ENCODE assay signal across 15 cellular contexts in genomic region chr10:99337261-99337905, GRCh38. TPM values are rescaled to one million over a fixed set of nuclear protein-coding genes. Genes with fewer than 3 reads are reported as not detected.
DNase-seq lines count a peak whose midpoint lies in the region; TF ChIP-seq lines count a peak whose summit lies in the region.
"Had no signal": no experiment of that assay in that cellular context is flagged by ENCODE, and none has a peak within 500 bp of the region (broad histone marks: within the 10 kb centered on the region; RNA-seq: fewer than 3 reads in every experiment).

No MANE protein-coding gene starts in this region.

- H3K4me3 ChIP-seq in dorsolateral prefrontal cortex (peak overlapping the region in 40 of 59 donors; percentile 1 to 51 (median 21)), ovary (no peak overlapping the region)
- H3K4me3 ChIP-seq in CD8-positive, alpha-beta memory T cell (ENCODE audit: low read length), result no peak overlapping the region
- H3K4me3 ChIP-seq: SK-N-MC had no signal

- POLR2A ChIA-PET in CD8-positive, alpha-beta memory T cell (lab: Charles Lee), result no interaction called here

- H3K9me3 ChIP-seq in ovary, result no peaks in the 10 kb centered on the region
- no peaks in the 10 kb centered on the region for H3K9me3 ChIP-seq in CD8-positive, alpha-beta memory T cell (ENCODE audit: low read length)

- H3K27me3 Mint-ChIP-seq in neural crest cell (ENCODE audit: low read depth), result peaks cover 20% of the 10 kb centered on the region
- H3K27me3 Mint-ChIP-seq in CD8-positive, alpha-beta memory T cell, result peaks cover 8 to 36% of the 10 kb centered on the region in 2 donors

- no peak for TF ChIP-seq EP300 in ovary (IDR thresholded peaks at IDR 0.05)

- no peaks in the 10 kb centered on the region for H3K36me3 ChIP-seq in ovary
- H3K36me3 ChIP-seq in CD8-positive, alpha-beta memory T cell (ENCODE audit: insufficient read depth, low read length), result no peaks in the 10 kb centered on the region

- peak overlapping the region; percentile 9 for H3K4me3 Mint-ChIP-seq in neural crest cell
- no peak overlapping the region for H3K4me3 Mint-ChIP-seq in CD8-positive, alpha-beta memory T cell
- H3K4me3 Mint-ChIP-seq: CD4-positive, alpha-beta memory T cell had no signal

- no peaks in the 10 kb centered on the region for H3K36me3 Mint-ChIP-seq in neural crest cell (ENCODE audit: low read depth)
- no peaks in the 10 kb centered on the region for H3K36me3 Mint-ChIP-seq in CD8-positive, alpha-beta memory T cell
- H3K36me3 Mint-ChIP-seq: CD4-positive, alpha-beta memory T cell had no signal

- WGBS in ovary, 3 donors, result 51 to 57% (median 53%) methylated on average over 4 of the region's 4 CpGs

- no peak for TF ChIP-seq POLR2A in ovary (IDR thresholded peaks at IDR 0.05)

- DNase-seq in NCI-H345 (lab: John Stamatoyannopoulos, UW) (peak; percentile 7), NCI-H345 treated with DMSO at 0.1 percent for 48 hours (lab: John Stamatoyannopoulos, UW; ENCODE audit: unreplicated experiment) (no peak), HT-29 (ENCODE audit: low spot score) (peak; percentile 33), dorsolateral prefrontal cortex (peak in 1 of 10 donors; percentile 37), neural crest cell (ENCODE audit: low read depth, low spot score) (no peak), UCSD-AML1 (lab: John Stamatoyannopoulos, UW; ENCODE audit: unreplicated experiment) (no peak), ovary (no peak)
- no peak for DNase-seq in CD8-positive, alpha-beta memory T cell
- DNase-seq: activated CD8-positive, alpha-beta memory T cell treated with anti-CD3 and anti-CD28 coated beads for 24 hours; CD4-positive, alpha-beta memory T cell had no signal

- H3K4me1 ChIP-seq in ovary (ENCODE audit: insufficient read depth), result peaks cover 1% of the 10 kb centered on the region
- H3K4me1 ChIP-seq in CD8-positive, alpha-beta memory T cell (ENCODE audit: insufficient read depth, low read length), result no peaks in the 10 kb centered on the region

- H3K27me3 ChIP-seq in dorsolateral prefrontal cortex (peaks cover 0 to 7% (median 0%) of the 10 kb centered on the region in 45 donors), ovary (no peaks in the 10 kb centered on the region)
- H3K27me3 ChIP-seq in CD8-positive, alpha-beta memory T cell (ENCODE audit: insufficient read depth, low read length, poor library complexity, severe bottlenecking), result no peaks in the 10 kb centered on the region

- H3K27ac ChIP-seq in dorsolateral prefrontal cortex (peak overlapping the region in 9 of 59 donors; percentile 3 to 67 (median 27)), ovary (no peak overlapping the region)
- no peak overlapping the region for H3K27ac ChIP-seq in CD8-positive, alpha-beta memory T cell (ENCODE audit: low read depth, low read length)
- H3K27ac ChIP-seq: SK-N-MC had no signal

- intact Hi-C loops in dorsolateral prefrontal cortex (cut with DNase I) (no loop called here), ovary (cut with DNase I) (no loop called here)

- CTCF ChIA-PET in CD8-positive, alpha-beta memory T cell (lab: Charles Lee), result no interaction called here

- TF ChIP-seq CTCF in dorsolateral prefrontal cortex (IDR thresholded peaks at IDR 0.05 in 54 of 56, conservative IDR thresholded peaks at IDR 0.05 in 2 of 56; ENCODE audit: low read depth in 1 of 56, partially characterized antibody in 56 of 56) (no peak), neural crest cell (conservative IDR thresholded peaks at IDR 0.05) (no peak), ovary (IDR thresholded peaks at IDR 0.05) (no peak)

- peaks cover 12% of the 10 kb centered on the region for H3K4me1 Mint-ChIP-seq in neural crest cell
- H3K4me1 Mint-ChIP-seq in CD8-positive, alpha-beta memory T cell, result no peaks in the 10 kb centered on the region

- no peaks in the 10 kb centered on the region for H3K9me3 Mint-ChIP-seq in neural crest cell
- no peaks in the 10 kb centered on the region for H3K9me3 Mint-ChIP-seq in CD8-positive, alpha-beta memory T cell
- H3K9me3 Mint-ChIP-seq: activated T-helper 2 cell treated with anti-CD3 and anti-CD28 coated beads, Interferon-gamma antibody, Interleukin-2, Interleukin-4, amounts not matched to agents 10 μg/mL and 5 μg/mL and 100 μg/mL, durations not matched to agents 14 hours and 24 hours and 36 hours had no signal

- no peak overlapping the region for H3K27ac Mint-ChIP-seq in neural crest cell (ENCODE audit: unreplicated experiment)
- no peak overlapping the region for H3K27ac Mint-ChIP-seq in CD8-positive, alpha-beta memory T cell
- H3K27ac Mint-ChIP-seq: activated T-helper 2 cell treated with anti-CD3 and anti-CD28 coated beads, Interferon-gamma antibody, Interleukin-2, Interleukin-4, amounts not matched to agents 10 μg/mL and 5 μg/mL and 100 μg/mL, durations not matched to agents 14 hours and 24 hours and 36 hours; CD4-positive, alpha-beta memory T cell had no signal

RNA-seq across cellular contexts. Expression of gene CNNM1, which starts 8.2 kb away (rescaled TPM):
- not detected in 2 replicates for total RNA-seq in HT-29 (2014; rRNA removed; shearing (Covaris generic))
- total RNA-seq in dorsolateral prefrontal cortex, result 10 to 100 TPM; 11.7 to 66.4 (median 38.9) TPM
- 1.6 and 2.0 TPM in 2 replicates for total RNA-seq in neural crest cell
- total RNA-seq in ovary, result 1 to 10 TPM; 1.0 to 3.9 (median 2.4) TPM
- polyA plus RNA-seq in ovary, result 1 to 10 TPM; 1.2 to 3.2 TPM
- under 1 TPM; 0.11 to 0.16 TPM for total RNA-seq in CD8-positive, alpha-beta memory T cell
- polyA plus RNA-seq in CD8-positive, alpha-beta memory T cell, result not detected
- total RNA-seq: A172, glomerular endothelial cell, HT1080 had no signal

Comparison
In these comparisons a context has a peak if more than half of its experiments do, and no peak if none do; other contexts are left out.
1. DNase-seq: peak in NCI-H345 (single experiment) and HT-29 (single experiment); none in NCI-H345 treated with DMSO at 0.1 percent for 48 hours (single experiment), neural crest cell (single experiment), UCSD-AML1 (single experiment), ovary (0 of 5) and CD8-positive, alpha-beta memory T cell (0 of 5).
2. H3K4me3 ChIP-seq: peak in dorsolateral prefrontal cortex (40 of 59); none in ovary (single experiment) and CD8-positive, alpha-beta memory T cell (single experiment).